ENCODE assay signal across 21 cellular contexts in genomic region chr12:4161718-4162117, GRCh38.
"Had no signal": no experiment of that assay in that cellular context is flagged by ENCODE, and none has a peak within 500 bp of the region (broad histone marks: within the 10 kb centered on the region; RNA-seq: fewer than 3 reads in every experiment).

No MANE protein-coding gene starts in this region.

- H3K4me2 ChIP-seq: SK-N-SH had no signal

- H3K27me3 ChIP-seq: heart left ventricle, right lobe of liver, transverse colon, uterus had no signal

- H3K27ac ChIP-seq: coronary artery, heart left ventricle, right lobe of liver, skin epidermis, transverse colon, uterus had no signal

- ATAC-seq: heart left ventricle; left cardiac atrium; right lobe of liver; stimulated activated effector memory CD8-positive, alpha-beta T cell treated with anti-CD3 and anti-CD28 coated beads, Interleukin-12 subunit alpha, Interleukin-12 subunit beta, amount 100 ng/mL, for 72 hours had no signal

- H3K27me3 Mint-ChIP-seq: activated naive CD8-positive, alpha-beta T cell treated with anti-CD3 and anti-CD28 coated beads, Interleukin-2, amount 10 ng/mL, durations not matched to agents 7 days and 5 days had no signal

- H3K4me1 ChIP-seq: right lobe of liver, uterus had no signal

- DNase-seq: activated CD8-positive, alpha-beta memory T cell treated with anti-CD3 and anti-CD28 coated beads for 24 hours; activated naive CD8-positive, alpha-beta T cell treated with anti-CD3 and anti-CD28 coated beads, Interleukin-2, amount 10 ng/mL, durations not matched to agents 7 days and 5 days; amygdala; cerebellar nuclear complex; heart left ventricle; left cardiac atrium; midbrain; nephron progenitor cell; nucleus accumbens; right lobe of liver; SK-N-SH; stimulated activated CD4-positive, alpha-beta T cell treated with anti-CD3 and anti-CD28 coated beads, Interleukin-1b, Interleukin-23, amount 100 ng/mL, for 48 hours; T-helper 9 cell; transverse colon; uterus had no signal

- H3K9ac ChIP-seq: SK-N-SH had no signal

- H3K9me3 Mint-ChIP-seq: stimulated activated effector memory CD8-positive, alpha-beta T cell treated with anti-CD3 and anti-CD28 coated beads, Interleukin-12 subunit alpha, Interleukin-12 subunit beta, amount 100 ng/mL, for 72 hours had no signal

- FAIRE-seq: bronchial epithelial cell, endometrium, islet of Langerhans had no signal

- H3K36me3 Mint-ChIP-seq: stimulated activated effector memory CD8-positive, alpha-beta T cell treated with anti-CD3 and anti-CD28 coated beads, Interleukin-12 subunit alpha, Interleukin-12 subunit beta, amount 100 ng/mL, for 72 hours had no signal

- H3K9me3 ChIP-seq: heart left ventricle, right lobe of liver, SK-N-SH, transverse colon, uterus had no signal

- H3K4me3 ChIP-seq: coronary artery, heart left ventricle, right lobe of liver, skin epidermis, transverse colon, uterus had no signal

- H3K4me3 Mint-ChIP-seq: activated naive CD8-positive, alpha-beta T cell treated with anti-CD3 and anti-CD28 coated beads, Interleukin-2, amount 10 ng/mL, durations not matched to agents 7 days and 5 days; nephron progenitor cell; stimulated activated effector memory CD8-positive, alpha-beta T cell treated with anti-CD3 and anti-CD28 coated beads, Interleukin-12 subunit alpha, Interleukin-12 subunit beta, amount 100 ng/mL, for 72 hours had no signal

- H3K27ac Mint-ChIP-seq: activated naive CD8-positive, alpha-beta T cell treated with anti-CD3 and anti-CD28 coated beads, Interleukin-2, amount 10 ng/mL, durations not matched to agents 7 days and 5 days; nephron progenitor cell; stimulated activated effector memory CD8-positive, alpha-beta T cell treated with anti-CD3 and anti-CD28 coated beads, Interleukin-12 subunit alpha, Interleukin-12 subunit beta, amount 100 ng/mL, for 72 hours had no signal

- H3K36me3 ChIP-seq: heart left ventricle, right lobe of liver, transverse colon, uterus had no signal

- H3K9me2 ChIP-seq: SK-N-SH had no signal
